10 cellular contexts compared by ENCODE assay signal in genomic region chr11:1544536-1544935, GRCh38. TPM values are rescaled to one million over a fixed set of nuclear protein-coding genes. Genes with fewer than 3 reads are reported as not detected.
"Had no signal": no experiment of that assay in that cellular context is flagged by ENCODE, and none has a peak within 500 bp of the region (broad histone marks: within the 10 kb centered on the region; RNA-seq: fewer than 3 reads in every experiment).

No MANE protein-coding gene starts in this region.

- H3K4me3 ChIP-seq: GM23338, HAP-1 had no signal

- ATAC-seq: GM23338, HCT116, HepG2 had no signal

- H3K4me3 Mint-ChIP-seq: GM23338, HFFc6 had no signal

- DNase-seq: H7, HFFc6 had no signal

- H3K9me3 Mint-ChIP-seq: GM23338, HFFc6, IgD-negative memory B cell had no signal

- H3K9me3 ChIP-seq: HAP-1 had no signal

- H3K36me3 Mint-ChIP-seq: IgD-negative memory B cell had no signal

- H2AFZ ChIP-seq: GM23338 had no signal

- H3K27ac ChIP-seq: HL-60 had no signal

- H3K4me1 ChIP-seq: HAP-1 had no signal

- H3K4me2 ChIP-seq: GM23338 had no signal

- FAIRE-seq: HepG2 had no signal

- H3K36me3 ChIP-seq: HAP-1 had no signal

- H3K27ac Mint-ChIP-seq: GM23338, HFFc6 had no signal

RNA-seq across cellular contexts. Expression of gene KRTAP5-1, which starts 40.5 kb away (rescaled TPM):
- total RNA-seq: GM23338, H4, H7, HepG2, HFFc6, HT1080 had no signal
- polyA plus RNA-seq: GM23338, HepG2, IgD-negative memory B cell had no signal

RNA-seq across cellular contexts. Expression of gene KRTAP5-2, which starts 53.6 kb away (rescaled TPM):
- total RNA-seq: GM23338, H4, H7, HepG2, HFFc6, HT1080 had no signal
- polyA plus RNA-seq: GM23338, HepG2, IgD-negative memory B cell had no signal
